Comparison of ENCODE assay signal across 8 cellular contexts in the genomic region with DNA sequence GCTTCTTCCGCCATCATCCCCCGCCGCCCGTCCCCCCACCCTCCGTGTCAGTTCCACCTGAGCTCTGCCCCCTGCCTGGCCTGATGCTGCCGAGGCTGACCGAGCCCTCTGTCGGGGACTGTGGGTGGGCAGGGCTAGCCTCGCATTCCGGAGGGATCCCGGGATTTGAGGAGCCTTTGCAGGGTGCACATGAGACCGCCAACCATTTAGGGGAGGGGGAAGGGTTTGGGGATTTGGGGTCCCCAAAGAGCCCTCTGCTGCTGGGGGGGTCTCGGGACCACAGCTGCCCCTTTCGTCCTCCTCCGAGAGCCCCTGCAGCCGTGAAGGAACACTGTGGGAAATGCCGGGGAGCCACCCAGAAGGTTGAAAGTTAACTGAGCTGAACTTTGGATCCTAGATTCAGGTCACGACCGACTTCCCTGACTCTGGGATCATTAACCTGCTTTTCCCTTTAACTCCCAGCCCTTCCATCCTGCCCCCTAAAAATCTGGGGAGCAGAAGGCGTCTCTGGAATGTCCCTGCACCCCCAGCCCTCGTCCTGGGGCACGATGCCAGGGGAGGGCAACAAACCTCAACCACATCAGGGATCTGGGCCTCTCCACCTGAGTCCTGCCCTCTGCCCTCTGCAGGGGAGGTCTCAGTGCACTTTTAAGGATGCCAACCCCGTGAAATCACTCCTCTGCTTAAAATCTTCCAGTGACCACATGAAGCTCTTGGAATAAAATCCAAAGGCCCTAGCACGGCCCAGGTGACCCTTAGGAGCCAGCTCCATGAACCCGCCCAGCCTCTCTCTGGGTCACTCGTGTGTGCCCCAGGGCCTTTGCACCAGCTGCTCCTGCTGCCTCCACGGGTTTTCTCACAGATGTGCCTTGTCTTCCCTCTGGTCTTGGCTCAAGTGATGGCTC.
DNase-seq lines count a peak whose midpoint lies in the region; ATAC-seq and TF ChIP-seq lines count a peak whose summit lies in the region.

No MANE protein-coding gene starts in this region.

- peak overlapping the region; percentile 39 for H2BK5ac ChIP-seq in neuronal stem cell (ENCODE audit: low read length)

- H3K14ac ChIP-seq in neuronal stem cell (ENCODE audit: low read length) = peak overlapping the region; percentile 21

- H2BK120ac ChIP-seq in neuronal stem cell (ENCODE audit: low read depth, low read length) = no peak overlapping the region

- H3K9ac ChIP-seq in Karpas-422 (ENCODE audit: low read length) = peak overlapping the region; percentile 78
- H3K9ac ChIP-seq in endocrine pancreas (ENCODE audit: control insufficient read depth, insufficient read depth, low read length) = peak overlapping the region; percentile 3
- H3K9ac ChIP-seq in neuronal stem cell (ENCODE audit: low read depth, low read length, poor library complexity) = no peak overlapping the region

- H4K91ac ChIP-seq in neuronal stem cell (ENCODE audit: low read depth, low read length, poor library complexity) = no peak overlapping the region

- H3K4me1 ChIP-seq in Karpas-422 (ENCODE audit: low read length) (peaks cover 73% of the 10 kb centered on the region), endocrine pancreas (ENCODE audit: control insufficient read depth, insufficient read depth, low read length) (no peaks in the 10 kb centered on the region), neuronal stem cell (ENCODE audit: control insufficient read depth in 2 of 2, insufficient read depth in 1 of 2, low read depth in 1 of 2, low read length in 2 of 2) (peaks cover 26 to 31% of the 10 kb centered on the region in 2 donors)

- no peak overlapping the region for H3K23ac ChIP-seq in neuronal stem cell (ENCODE audit: low read depth, low read length, poor library complexity)

- H3K36me3 ChIP-seq in Karpas-422 (ENCODE audit: insufficient read depth, low read length) (no peaks in the 10 kb centered on the region), endocrine pancreas (ENCODE audit: control insufficient read depth, insufficient read depth, low read length) (no peaks in the 10 kb centered on the region), neuronal stem cell (replicated peaks in 1 of 2; ENCODE audit: control insufficient read depth in 2 of 2, insufficient read depth in 2 of 2, low read length in 2 of 2) (peaks cover 9 to 21% of the 10 kb centered on the region in 2 donors)

- H3K27ac ChIP-seq in Karpas-422 (ENCODE audit: low read length) (peak overlapping the region; percentile 97), neuronal stem cell (replicated peaks; ENCODE audit: low read length) (no peak overlapping the region)

- H3K9me3 ChIP-seq in Karpas-422 (ENCODE audit: low read length) (no peaks in the 10 kb centered on the region), endocrine pancreas (ENCODE audit: control insufficient read depth, low read length) (no peaks in the 10 kb centered on the region), neuronal stem cell (replicated peaks in 1 of 2; ENCODE audit: control insufficient read depth in 2 of 2, insufficient read depth in 1 of 2, low read depth in 1 of 2, low read length in 2 of 2) (no peaks in the 10 kb centered on the region)

- DNase-seq in AG10803 (ENCODE audit: low read depth) (no peak), Karpas-422 (no peak), neuronal stem cell (ENCODE audit: low spot score) (peak; percentile 18), C1 segment of cervical spinal cord (lab: John Stamatoyannopoulos, UW) (no peak), hippocampal formation (lab: John Stamatoyannopoulos, UW) (no peak)

- no peak overlapping the region for H2BK15ac ChIP-seq in neuronal stem cell (ENCODE audit: low read length)

- H3K18ac ChIP-seq in neuronal stem cell (ENCODE audit: low read length) = peak overlapping the region; percentile 41

- no peak overlapping the region for H4K8ac ChIP-seq in neuronal stem cell (ENCODE audit: low read depth, low read length)

- peaks cover 27% of the 10 kb centered on the region for H3K79me2 ChIP-seq in Karpas-422 (ENCODE audit: low read length)

- no peaks in the 10 kb centered on the region for H3K9me2 ChIP-seq in Karpas-422 (replicated peaks; ENCODE audit: insufficient read depth, low read length)

- H3K4me3 ChIP-seq in AG10803 (ENCODE audit: low read length) (peak overlapping the region; percentile 67), Karpas-422 (ENCODE audit: low read length) (peak overlapping the region; percentile 61), endocrine pancreas (ENCODE audit: control insufficient read depth, insufficient read depth, low read length) (no peak overlapping the region), neuronal stem cell (ENCODE audit: low read length in 2 of 2) (no peak overlapping the region)

- WGBS in neuronal stem cell (ENCODE audit: extremely low coverage in 2 of 2, insufficient read length in 2 of 2, insufficient replicate concordance in 1 of 2), 2 donors = no CpG with 5 or more reads among the region's 27 CpGs

- ATAC-seq in GM21737 (IDR thresholded peaks at IDR 0.05; ENCODE audit: unreplicated experiment) = no peak
- no peak for ATAC-seq in GM19351 (IDR thresholded peaks at IDR 0.05; ENCODE audit: unreplicated experiment)

- H3K27me3 ChIP-seq in Karpas-422 (ENCODE audit: low read length) = no peaks in the 10 kb centered on the region
- no peaks in the 10 kb centered on the region for H3K27me3 ChIP-seq in endocrine pancreas (ENCODE audit: control insufficient read depth, insufficient read depth, low read length)
- H3K27me3 ChIP-seq in neuronal stem cell (ENCODE audit: control insufficient read depth in 3 of 3, insufficient read depth in 3 of 3, low read depth in 1 of 3, low read length in 3 of 3) = peaks cover 0 to 15% (median 0%) of the 10 kb centered on the region in 3 experiments

- no peak for TF ChIP-seq CTCF in AG10803 (conservative IDR thresholded peaks at IDR 0.05; ENCODE audit: low read length)

- H3K4me2 ChIP-seq in Karpas-422 (ENCODE audit: low read depth, low read length, poor library complexity, severe bottlenecking) (peak overlapping the region; percentile 80), neuronal stem cell (ENCODE audit: insufficient read depth, low read length, poor library complexity, severe bottlenecking) (peak overlapping the region; percentile 96)

- H2AK5ac ChIP-seq in neuronal stem cell (ENCODE audit: low read depth, low read length) = peak overlapping the region; percentile 49

- no peak overlapping the region for H2AFZ ChIP-seq in Karpas-422 (ENCODE audit: low read length)
- peak overlapping the region; percentile 57 for H2AFZ ChIP-seq in neuronal stem cell (ENCODE audit: low read length)

- no peak overlapping the region for H3K4ac ChIP-seq in neuronal stem cell (ENCODE audit: low read length)

- peaks cover 23% of the 10 kb centered on the region for H3K79me1 ChIP-seq in neuronal stem cell (ENCODE audit: low read depth, low read length)

- H2BK12ac ChIP-seq in neuronal stem cell (ENCODE audit: low read length) = no peak overlapping the region

- H4K20me1 ChIP-seq in Karpas-422 (ENCODE audit: insufficient read depth, low read depth, low read length) = no peaks in the 10 kb centered on the region

Comparison
In these comparisons a context has a peak if more than half of its experiments do, and no peak if none do; other contexts are left out.
1. H3K4me3 ChIP-seq: peak in AG10803 (single experiment) and Karpas-422 (single experiment); none in endocrine pancreas (single experiment) and neuronal stem cell (0 of 2).